ENCODE assay signal across 39 cellular contexts in the genomic region with DNA sequence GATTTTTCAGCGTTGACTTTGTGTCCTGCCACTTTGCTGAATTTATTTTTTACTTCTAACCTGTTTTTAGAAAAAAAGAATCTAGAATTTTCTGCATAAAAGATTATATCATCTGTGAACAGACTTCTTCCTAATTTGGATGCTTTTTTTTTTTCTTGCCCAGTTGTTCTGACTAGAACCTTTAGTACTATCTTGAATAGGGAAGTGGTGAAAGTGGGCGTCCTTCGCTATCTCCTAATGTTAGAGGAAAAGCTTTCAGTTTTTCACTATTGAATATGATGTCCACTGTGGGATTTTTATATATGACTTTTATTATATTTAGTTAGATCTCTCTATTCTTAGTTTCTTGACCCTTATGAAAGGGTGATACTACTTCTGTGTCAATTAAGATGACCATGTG. TPM values are rescaled to one million over a fixed set of nuclear protein-coding genes. Genes with fewer than 3 reads are reported as not detected.
"Had no signal": no experiment of that assay in that cellular context is flagged by ENCODE, and none has a peak within 500 bp of the region (broad histone marks: within the 10 kb centered on the region; RNA-seq: fewer than 3 reads in every experiment).

No MANE protein-coding gene starts in this region.

- H3K4me1 ChIP-seq: adrenal gland, body of pancreas, esophagus squamous epithelium, gastroesophageal sphincter, heart right ventricle had no signal

- H3K27ac Mint-ChIP-seq: activated CD8-positive, alpha-beta T cell treated with anti-CD3 and anti-CD28 coated beads for 36 hours; activated naive CD4-positive, alpha-beta T cell treated with anti-CD3 and anti-CD28 coated beads for 36 hours; activated naive CD4-positive, alpha-beta T cell treated with anti-CD3 and anti-CD28 coated beads, Interleukin-2, amount 50 U/mL, for 24 hours; activated naive CD8-positive, alpha-beta T cell treated with anti-CD3 and anti-CD28 coated beads for 36 hours; activated naive CD8-positive, alpha-beta T cell treated with anti-CD3 and anti-CD28 coated beads, Interleukin-2, amount 50 U/mL, for 24 hours; activated T-helper 1 cell treated with anti-CD3 and anti-CD28 coated beads, Interleukin-12 subunit alpha, Interleukin-12 subunit beta, Interleukin-2, Interleukin-4 antibody, amounts not matched to agents 30 ng/mL and 10 ng/mL and 1 ng/mL, durations not matched to agents 14 hours and 24 hours and 36 hours; activated T-helper 2 cell treated with anti-CD3 and anti-CD28 coated beads, Interferon-gamma antibody, Interleukin-2, Interleukin-4, amounts not matched to agents 10 μg/mL and 5 μg/mL and 100 μg/mL, durations not matched to agents 14 hours and 24 hours and 36 hours; effector memory CD8-positive, alpha-beta T cell; WTC11 had no signal

- H3K27ac ChIP-seq: adrenal gland, body of pancreas, esophagus squamous epithelium, gastroesophageal sphincter, heart right ventricle, VCaP had no signal

- H3K9me3 ChIP-seq: body of pancreas had no signal

- FAIRE-seq: colon, TTC549 had no signal

- H3K4me1 Mint-ChIP-seq: activated naive CD8-positive, alpha-beta T cell treated with anti-CD3 and anti-CD28 coated beads for 36 hours; activated naive CD8-positive, alpha-beta T cell treated with anti-CD3 and anti-CD28 coated beads, Interleukin-2, amount 50 U/mL, for 24 hours had no signal

- H3K27me3 Mint-ChIP-seq: activated CD8-positive, alpha-beta T cell treated with anti-CD3 and anti-CD28 coated beads for 36 hours; activated naive CD4-positive, alpha-beta T cell treated with anti-CD3 and anti-CD28 coated beads, Interleukin-2, amount 50 U/mL, for 24 hours; activated naive CD8-positive, alpha-beta T cell treated with anti-CD3 and anti-CD28 coated beads for 36 hours; activated naive CD8-positive, alpha-beta T cell treated with anti-CD3 and anti-CD28 coated beads, Interleukin-2, amount 50 U/mL, for 24 hours; effector memory CD8-positive, alpha-beta T cell had no signal

- DNase-seq: activated CD4-positive, alpha-beta T cell treated with anti-CD3 and anti-CD28 coated beads for 1 hour; activated CD4-positive, alpha-beta T cell treated with anti-CD3 and anti-CD28 coated beads for 48 hours; activated CD4-positive, alpha-beta T cell treated with anti-CD3 and anti-CD28 coated beads, Interleukin-2, amount 50 U/mL, for 1 hour; activated CD4-positive, alpha-beta T cell treated with anti-CD3 and anti-CD28 coated beads, Interleukin-2, amount 50 U/mL, for 48 hours; activated CD8-positive, alpha-beta memory T cell treated with anti-CD3 and anti-CD28 coated beads for 24 hours; activated CD8-positive, alpha-beta memory T cell treated with anti-CD3 and anti-CD28 coated beads, Interleukin-2, amount 50 U/mL, for 4 hours; activated CD8-positive, alpha-beta T cell treated with anti-CD3 and anti-CD28 coated beads for 36 hours; activated effector memory CD4-positive, alpha-beta T cell treated with anti-CD3 and anti-CD28 coated beads, Interleukin-2, amount 50 U/mL, for 16 hours; activated naive CD4-positive, alpha-beta T cell treated with anti-CD3 and anti-CD28 coated beads for 36 hours; activated naive CD8-positive, alpha-beta T cell treated with anti-CD3 and anti-CD28 coated beads for 36 hours; activated naive CD8-positive, alpha-beta T cell treated with anti-CD3 and anti-CD28 coated beads, Interleukin-2, amount 50 U/mL, for 24 hours; activated T-cell treated with anti-CD3 and anti-CD28 coated beads, Interleukin-2, amount 50 U/mL, for 1 hour; activated T-cell treated with anti-CD3 and anti-CD28 coated beads, Interleukin-2, amount 50 U/mL, for 48 hours; adrenal gland; amygdala; aorta; body of pancreas; caudate nucleus; cortex of kidney; dermis blood vessel endothelial cell; effector CD4-positive, alpha-beta T cell; effector memory CD8-positive, alpha-beta T cell; erythroblast; esophagus squamous epithelium; foreskin melanocyte; heart right ventricle; T-helper 2 cell had no signal

- ATAC-seq: activated CD8-positive, alpha-beta T cell treated with anti-CD3 and anti-CD28 coated beads for 36 hours; activated naive CD8-positive, alpha-beta T cell treated with anti-CD3 and anti-CD28 coated beads, Interleukin-2, amount 50 U/mL, for 24 hours; body of pancreas; effector memory CD8-positive, alpha-beta T cell; gastroesophageal sphincter; heart right ventricle; WTC11 had no signal

- H3K4me3 ChIP-seq: adrenal gland, body of pancreas, esophagus squamous epithelium, gastroesophageal sphincter, heart right ventricle had no signal

- H3K9me3 Mint-ChIP-seq: activated naive CD4-positive, alpha-beta T cell treated with anti-CD3 and anti-CD28 coated beads, Interleukin-2, amount 50 U/mL, for 24 hours; effector memory CD8-positive, alpha-beta T cell; WTC11 had no signal

- H3K4me3 Mint-ChIP-seq: activated CD8-positive, alpha-beta T cell treated with anti-CD3 and anti-CD28 coated beads for 36 hours; activated naive CD4-positive, alpha-beta T cell treated with anti-CD3 and anti-CD28 coated beads for 36 hours; activated naive CD4-positive, alpha-beta T cell treated with anti-CD3 and anti-CD28 coated beads, Interleukin-2, amount 50 U/mL, for 24 hours; activated naive CD8-positive, alpha-beta T cell treated with anti-CD3 and anti-CD28 coated beads for 36 hours; activated naive CD8-positive, alpha-beta T cell treated with anti-CD3 and anti-CD28 coated beads, Interleukin-2, amount 50 U/mL, for 24 hours; activated T-helper 1 cell treated with anti-CD3 and anti-CD28 coated beads, Interleukin-12 subunit alpha, Interleukin-12 subunit beta, Interleukin-2, Interleukin-4 antibody, amounts not matched to agents 30 ng/mL and 10 ng/mL and 1 ng/mL, durations not matched to agents 14 hours and 24 hours and 36 hours; effector memory CD8-positive, alpha-beta T cell; WTC11 had no signal

- H3K27me3 ChIP-seq: adrenal gland, body of pancreas, esophagus squamous epithelium, gastroesophageal sphincter, heart right ventricle had no signal

RNA-seq across cellular contexts. Expression of a gene that starts 25.7 kb away (rescaled TPM):
- total RNA-seq: activated CD8-positive, alpha-beta T cell treated with anti-CD3 and anti-CD28 coated beads for 36 hours; activated naive CD4-positive, alpha-beta T cell treated with anti-CD3 and anti-CD28 coated beads for 36 hours; activated naive CD8-positive, alpha-beta T cell treated with anti-CD3 and anti-CD28 coated beads for 36 hours; activated T-helper 1 cell treated with anti-CD3 and anti-CD28 coated beads, Interleukin-12 subunit alpha, Interleukin-12 subunit beta, Interleukin-2, Interleukin-4 antibody, amounts not matched to agents 30 ng/mL and 10 ng/mL and 1 ng/mL, durations not matched to agents 14 hours and 24 hours and 36 hours; activated T-helper 2 cell treated with anti-CD3 and anti-CD28 coated beads, Interferon-gamma antibody, Interleukin-2, Interleukin-4, amounts not matched to agents 10 μg/mL and 5 μg/mL and 100 μg/mL, durations not matched to agents 14 hours and 24 hours and 36 hours; adrenal gland; aorta; body of pancreas; chondrocyte; dermis blood vessel endothelial cell; esophagus squamous epithelium; fibroblast of lung; fibroblast of villous mesenchyme; gastroesophageal sphincter; glomerular endothelial cell; heart right ventricle; WTC11 had no signal
- polyA plus RNA-seq: adrenal gland, fibroblast of lung, heart right ventricle had no signal
